8 cellular contexts compared by ENCODE assay signal in the genomic region with DNA sequence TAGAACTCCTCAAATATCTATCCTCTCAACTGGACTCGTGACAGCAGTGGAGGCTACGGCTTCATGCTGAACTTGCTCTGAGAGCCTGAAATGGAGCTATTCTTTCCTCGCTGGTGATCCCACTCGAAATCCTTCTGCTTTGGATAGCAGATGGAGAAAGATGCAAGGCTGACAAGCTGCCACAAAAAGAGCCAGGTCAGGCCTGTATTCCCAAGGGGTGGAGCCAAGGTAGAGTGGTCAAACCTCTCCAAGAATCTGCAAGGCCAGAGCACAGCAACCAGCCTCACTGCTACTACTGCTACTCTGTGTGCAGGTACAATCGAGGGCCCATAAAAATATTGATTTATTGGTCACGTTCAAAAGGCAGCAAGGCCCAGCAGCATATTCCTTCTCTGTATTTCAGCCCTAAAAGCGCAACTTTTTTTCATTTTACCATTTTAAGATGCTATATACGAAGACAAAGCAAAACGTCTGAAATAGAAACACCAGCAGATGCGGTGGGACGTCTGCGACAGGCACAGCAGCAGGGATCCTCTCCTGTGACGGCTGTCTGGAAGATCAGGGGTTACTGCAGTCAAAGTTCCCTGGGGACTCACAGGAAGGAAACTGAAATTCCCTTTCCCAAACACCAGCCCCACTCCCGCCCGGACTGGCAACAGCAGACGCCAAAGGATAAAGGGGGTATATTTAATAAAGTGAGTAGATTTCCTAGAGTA. TPM values are rescaled to one million over a fixed set of nuclear protein-coding genes. Genes with fewer than 3 reads are reported as not detected.
DNase-seq lines count a peak whose midpoint lies in the region; ATAC-seq and TF ChIP-seq lines count a peak whose summit lies in the region.

No MANE protein-coding gene starts in this region.

- H2AFZ ChIP-seq in KMS-11 (ENCODE audit: low read depth) = no peak overlapping the region

- H3K27ac Mint-ChIP-seq in chondrocyte (ENCODE audit: unreplicated experiment) = peak overlapping the region; percentile 78
- H3K27ac Mint-ChIP-seq in naive thymus-derived CD4-positive, alpha-beta T cell = peak overlapping the region in 1 of 9 donors; percentile 34

- POLR2A ChIA-PET in naive thymus-derived CD4-positive, alpha-beta T cell (lab: Charles Lee) = interaction anchor here (2.4 kb wide), 1 partner anchor 12 kb away, joined by 6 read pairs; no protein-coding TSS in a partner anchor

- peaks cover 13% of the 10 kb centered on the region for H3K4me1 Mint-ChIP-seq in chondrocyte (ENCODE audit: low read depth)
- H3K4me1 Mint-ChIP-seq in naive thymus-derived CD4-positive, alpha-beta T cell = peaks cover 0 to 17% (median 0%) of the 10 kb centered on the region in 7 donors

- no peak for ATAC-seq in naive thymus-derived CD4-positive, alpha-beta T cell
- ATAC-seq in HG02938 (IDR thresholded peaks at IDR 0.05; ENCODE audit: unreplicated experiment) (no peak), GM19463 (IDR thresholded peaks at IDR 0.05; ENCODE audit: unreplicated experiment) (no peak)

- DNase-seq in BE2C = no peak
- DNase-seq in chondrocyte (ENCODE audit: low spot score) = no peak
- no peak for DNase-seq in naive thymus-derived CD4-positive, alpha-beta T cell
- no peak for DNase-seq in COLO829 (ENCODE audit: low spot score)
- DNase-seq in GM10266 (ENCODE audit: extremely low spot score) = no peak

- H3K36me3 ChIP-seq in BE2C (peaks cover 3% of the 10 kb centered on the region; the same call in 1 of the 2 replicates), KMS-11 (ENCODE audit: insufficient read depth) (no peaks in the 10 kb centered on the region)
- H3K36me3 ChIP-seq in naive thymus-derived CD4-positive, alpha-beta T cell (ENCODE audit: control insufficient read depth in 2 of 3, insufficient read depth in 3 of 3, low read length in 3 of 3) = no peaks in the 10 kb centered on the region

- H3K4me3 ChIP-seq in BE2C (ENCODE audit: low read depth, low read length) (peak overlapping the region; percentile 71), KMS-11 (IDR thresholded peaks at IDR 0.05; ENCODE audit: insufficient read depth, low read depth, low read length) (peak overlapping the region; percentile 50)
- H3K4me3 ChIP-seq in naive thymus-derived CD4-positive, alpha-beta T cell (ENCODE audit: low read length) = peak overlapping the region; percentile 75

- no peaks in the 10 kb centered on the region for H3K9me3 ChIP-seq in BE2C
- H3K9me3 ChIP-seq in naive thymus-derived CD4-positive, alpha-beta T cell (ENCODE audit: control insufficient read depth in 2 of 3, low read length in 3 of 3) = no peaks in the 10 kb centered on the region

- H3K27me3 ChIP-seq in BE2C (no peaks in the 10 kb centered on the region), KMS-11 (ENCODE audit: insufficient read depth, low read depth) (no peaks in the 10 kb centered on the region)
- H3K27me3 ChIP-seq in naive thymus-derived CD4-positive, alpha-beta T cell (ENCODE audit: control insufficient read depth in 2 of 2, insufficient read depth in 2 of 2, low read length in 2 of 2) = peaks cover 0 to 8% of the 10 kb centered on the region in 2 donors

- H3K9me3 Mint-ChIP-seq in chondrocyte (ENCODE audit: low read depth) = no peaks in the 10 kb centered on the region
- peaks cover 0 to 2% (median 0%) of the 10 kb centered on the region in 11 donors for H3K9me3 Mint-ChIP-seq in naive thymus-derived CD4-positive, alpha-beta T cell

- H3K4me2 ChIP-seq in KMS-11 = peak overlapping the region; percentile 91

- TF ChIP-seq CTCF in BE2C (IDR thresholded peaks at IDR 0.05; ENCODE audit: low read depth, low read length) (no peak), KMS-11 (conservative IDR thresholded peaks at IDR 0.05; ENCODE audit: low read depth, low read length) (no peak), chondrocyte (IDR thresholded peaks at IDR 0.05) (no peak), GM10266 (IDR thresholded peaks at IDR 0.05; ENCODE audit: control insufficient read depth, insufficient read depth, low read depth, missing control alignments) (no peak)

- CTCF ChIA-PET in naive thymus-derived CD4-positive, alpha-beta T cell (lab: Charles Lee) = no interaction called here

- no peaks in the 10 kb centered on the region for H3K4me1 ChIP-seq in BE2C
- H3K4me1 ChIP-seq in KMS-11 (ENCODE audit: low read depth, poor library complexity, severe bottlenecking) = peaks cover 54% of the 10 kb centered on the region
- H3K4me1 ChIP-seq in naive thymus-derived CD4-positive, alpha-beta T cell (ENCODE audit: control insufficient read depth in 2 of 2, insufficient read depth in 2 of 2, low read length in 2 of 2) = peaks cover 3 to 6% of the 10 kb centered on the region in 2 donors

- H3K27ac ChIP-seq in KMS-11 = peak overlapping the region; percentile 88; the same call in 1 of the 2 replicates
- H3K27ac ChIP-seq in naive thymus-derived CD4-positive, alpha-beta T cell (ENCODE audit: low read depth, low read length) = no peak overlapping the region

- peak overlapping the region; percentile 91 for H3K4me3 Mint-ChIP-seq in chondrocyte (ENCODE audit: unreplicated experiment)
- peak overlapping the region; percentile 89 to 95 (median 90) for H3K4me3 Mint-ChIP-seq in naive thymus-derived CD4-positive, alpha-beta T cell

- peaks cover 57% of the 10 kb centered on the region for H3K79me2 ChIP-seq in KMS-11 (ENCODE audit: insufficient read depth, low read depth)

- peaks cover 9% of the 10 kb centered on the region; the same call in 1 of the 2 replicates for H4K20me1 ChIP-seq in KMS-11 (ENCODE audit: insufficient read depth)

- H3K27me3 Mint-ChIP-seq in chondrocyte (ENCODE audit: low read depth) = no peaks in the 10 kb centered on the region
- H3K27me3 Mint-ChIP-seq in naive thymus-derived CD4-positive, alpha-beta T cell = peaks cover 9 to 52% (median 15%) of the 10 kb centered on the region in 5 donors

- H3K36me3 Mint-ChIP-seq in chondrocyte (ENCODE audit: low read depth) = no peaks in the 10 kb centered on the region
- no peaks in the 10 kb centered on the region for H3K36me3 Mint-ChIP-seq in naive thymus-derived CD4-positive, alpha-beta T cell

- peak overlapping the region; percentile 92; the same call in 1 of the 2 replicates for H3K9ac ChIP-seq in KMS-11

- intact Hi-C loops in naive thymus-derived CD4-positive, alpha-beta T cell (cut with micrococcal nuclease) = loop anchor here (1.0 to 10.0 kb wide), 15 partner anchors 10 to 1965 kb away; a partner anchor contains a TSS

RNA-seq across cellular contexts. Expression of a gene that starts 2.4 kb away (rescaled TPM):
- polyA plus RNA-seq in BE2C (2012; ENCODE audit: insufficient read depth, insufficient read length, low read depth) = 82.1 TPM
- total RNA-seq in chondrocyte = 21.5 to 26.1 TPM (median 23.1 TPM) in 3 replicates
- total RNA-seq in naive thymus-derived CD4-positive, alpha-beta T cell = 1 to 10 TPM in 3 of 5 experiments, under 1 TPM in 2; 0.34 to 7.9 (median 1.7) TPM
- polyA plus RNA-seq in naive thymus-derived CD4-positive, alpha-beta T cell = under 1 TPM; 0.40 to 0.53 TPM
